In the genomic region with DNA sequence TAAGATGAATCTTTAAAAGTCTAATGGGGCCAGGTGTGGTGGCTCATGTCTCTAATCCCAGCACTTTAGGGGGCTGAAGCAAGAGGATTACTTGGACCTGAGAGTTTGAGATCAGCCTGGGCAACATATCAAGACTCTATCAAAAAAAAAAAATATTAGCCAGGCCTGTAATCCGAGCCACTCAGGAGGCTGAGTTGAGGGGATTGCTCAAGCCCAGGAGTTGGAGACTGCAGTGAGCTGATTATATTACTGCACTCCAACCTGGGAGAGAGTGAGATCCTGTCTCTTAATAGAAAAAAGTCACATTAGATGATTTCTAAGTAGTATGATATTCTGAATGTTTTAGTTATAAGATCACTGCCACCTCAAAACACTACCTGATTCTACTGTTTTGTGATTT, we compare ENCODE assay signal across 17 cellular contexts.
"Had no signal": no experiment of that assay in that cellular context is flagged by ENCODE, and none has a peak within 500 bp of the region (broad histone marks: within the 10 kb centered on the region; RNA-seq: fewer than 3 reads in every experiment).

No MANE protein-coding gene starts in this region.

- DNase-seq: activated CD4-positive, alpha-beta T cell treated with anti-CD3 and anti-CD28 coated beads for 1 hour; activated CD4-positive, alpha-beta T cell treated with anti-CD3 and anti-CD28 coated beads, Interleukin-2, amount 50 U/mL, for 1 hour; activated CD8-positive, alpha-beta T cell treated with anti-CD3 and anti-CD28 coated beads, Interleukin-2, amount 10 ng/mL, durations not matched to agents 7 days and 5 days; activated gamma-delta T cell; anterior cingulate cortex; body of pancreas; cortex of kidney; kidney; left lung; naive thymus-derived CD4-positive, alpha-beta T cell; occipital lobe; stimulated activated CD4-positive, alpha-beta T cell treated with anti-CD3 and anti-CD28 coated beads, Interleukin-4, amount 100 ng/mL, for 24 hours; stimulated activated naive CD8-positive, alpha-beta T cell treated with anti-CD3 and anti-CD28 coated beads, Interleukin-15, Interleukin-2, amounts not matched to agents 100 U/mL and 50 U/mL, for 24 hours; substantia nigra; thyroid gland had no signal

- H3K27ac ChIP-seq: body of pancreas, cardiac muscle cell, left lung, thyroid gland had no signal

- H3K4me3 ChIP-seq: body of pancreas, cardiac muscle cell, left lung, lung, thyroid gland had no signal

- H3K36me3 ChIP-seq: cardiac muscle cell, left lung, thyroid gland had no signal

- H3K4me1 ChIP-seq: body of pancreas, left lung, thyroid gland had no signal

- H3K27me3 ChIP-seq: body of pancreas, cardiac muscle cell, left lung, thyroid gland had no signal

- H3K9me3 ChIP-seq: body of pancreas, left lung, thyroid gland had no signal
